In the genomic region with DNA sequence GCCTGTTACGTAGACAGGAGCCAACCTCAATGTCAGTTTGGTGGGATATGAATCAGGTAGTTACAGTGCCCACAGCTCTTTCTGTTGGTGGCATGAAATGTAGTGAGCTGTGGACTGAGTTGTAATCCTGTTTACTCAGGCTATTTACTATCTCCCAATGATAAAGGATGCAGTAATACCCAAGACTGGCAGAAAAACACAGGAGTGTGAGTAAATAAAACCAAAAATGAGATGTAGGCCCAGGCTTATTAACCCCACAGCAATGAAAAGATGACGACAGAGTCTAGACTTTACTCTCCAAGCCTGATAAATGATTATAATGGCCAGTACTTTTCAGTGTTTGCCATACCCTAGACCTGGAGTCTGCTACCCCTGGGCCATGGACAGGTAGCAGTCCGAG, we compare ENCODE assay signal across 19 cellular contexts. TPM values are rescaled to one million over a fixed set of nuclear protein-coding genes. Genes with fewer than 3 reads are reported as not detected.
"Had no signal": no experiment of that assay in that cellular context is flagged by ENCODE, and none has a peak within 500 bp of the region (broad histone marks: within the 10 kb centered on the region; RNA-seq: fewer than 3 reads in every experiment).

No MANE protein-coding gene starts in this region.

- H3K27me3 Mint-ChIP-seq: naive B cell had no signal

- H3K9me3 ChIP-seq: esophagus muscularis mucosa, gastroesophageal sphincter, lower lobe of right lung, mucosa of descending colon had no signal

- H3K36me3 Mint-ChIP-seq: naive B cell; naive thymus-derived CD8-positive, alpha-beta T cell had no signal

- H3K4me3 ChIP-seq: coronary artery, dorsolateral prefrontal cortex, esophagus muscularis mucosa, gastroesophageal sphincter, heart right ventricle, left lung, lower lobe of right lung, mucosa of descending colon had no signal

- H3K27ac Mint-ChIP-seq: mesothelial cell of epicardium; naive B cell; naive thymus-derived CD8-positive, alpha-beta T cell had no signal

- H3K4me1 Mint-ChIP-seq: naive B cell; naive thymus-derived CD8-positive, alpha-beta T cell had no signal

- H3K27me3 ChIP-seq: dorsolateral prefrontal cortex, esophagus muscularis mucosa, foreskin keratinocyte, gastroesophageal sphincter, heart right ventricle, left lung had no signal

- ATAC-seq: foreskin keratinocyte; gastroesophageal sphincter; heart right ventricle; left cardiac atrium; left lung; left ventricle myocardium superior; lower lobe of right lung; naive thymus-derived CD8-positive, alpha-beta T cell had no signal

- H3K4me1 ChIP-seq: esophagus muscularis mucosa, foreskin keratinocyte, gastroesophageal sphincter, left lung, lower lobe of right lung had no signal

- H3K4me3 Mint-ChIP-seq: mesothelial cell of epicardium; naive B cell; naive thymus-derived CD8-positive, alpha-beta T cell had no signal

- H3K36me3 ChIP-seq: esophagus muscularis mucosa, gastroesophageal sphincter, heart right ventricle, left lung, lower lobe of right lung had no signal

- DNase-seq: dermis blood vessel endothelial cell; dorsolateral prefrontal cortex; effector CD4-positive, alpha-beta T cell; effector memory CD4-positive, alpha-beta T cell; foreskin keratinocyte; heart right ventricle; hippocampal formation; left cardiac atrium; left ventricle myocardium superior; lower lobe of right lung; mesenchymal stem cell; naive B cell; naive thymus-derived CD8-positive, alpha-beta T cell had no signal

- H3K27ac ChIP-seq: coronary artery, dorsolateral prefrontal cortex, esophagus muscularis mucosa, foreskin keratinocyte, gastroesophageal sphincter, heart right ventricle, left lung, lower lobe of right lung had no signal

RNA-seq across cellular contexts. Expression of a gene that starts 22.8 kb away (rescaled TPM):
- total RNA-seq: naive thymus-derived CD8-positive, alpha-beta T cell had no signal
- polyA plus RNA-seq: naive thymus-derived CD8-positive, alpha-beta T cell had no signal
